23 cellular contexts compared by ENCODE assay signal in the genomic region with DNA sequence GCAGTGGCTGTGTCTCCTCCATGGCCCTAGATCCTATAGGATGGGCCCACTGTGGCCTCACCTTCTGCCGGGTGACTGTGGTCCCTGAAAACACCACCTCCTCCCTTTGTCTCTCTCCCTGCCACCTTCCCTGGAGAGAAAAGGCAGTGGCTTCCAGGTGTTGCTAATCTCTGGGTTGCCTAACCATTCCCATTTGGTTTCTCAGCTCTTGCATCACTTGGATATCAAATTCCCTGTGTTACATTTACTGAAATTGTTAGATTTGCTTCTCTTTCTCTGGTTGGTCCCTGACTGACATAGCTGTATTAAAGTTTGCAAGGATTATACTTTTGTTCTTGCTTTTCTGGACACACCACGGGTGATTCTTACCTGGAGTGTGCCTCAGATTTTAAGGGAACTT. TPM values are rescaled to one million over a fixed set of nuclear protein-coding genes. Genes with fewer than 3 reads are reported as not detected.
DNase-seq lines count a peak whose midpoint lies in the region; ATAC-seq, FAIRE-seq and TF ChIP-seq lines count a peak whose summit lies in the region.
"Had no signal": no experiment of that assay in that cellular context is flagged by ENCODE, and none has a peak within 500 bp of the region (broad histone marks: within the 10 kb centered on the region; RNA-seq: fewer than 3 reads in every experiment).

No MANE protein-coding gene starts in this region.

- CTCF ChIA-PET in GM12878 (lab: Yijun Ruan, JAX), result interaction anchor here (1.0 to 3.3 kb wide), 3 partner anchors 12 to 72 kb away, joined by 3 to 19 read pairs (median 3); no protein-coding TSS in a partner anchor

- no peaks in the 10 kb centered on the region for H3K36me3 ChIP-seq in right atrium auricular region
- no peaks in the 10 kb centered on the region for H3K36me3 ChIP-seq in GM12878 (ENCODE audit: control insufficient read depth in 2 of 2, insufficient read depth in 2 of 2, low read length in 1 of 2)
- H3K36me3 ChIP-seq in Peyer's patch, result no peaks in the 10 kb centered on the region
- H3K36me3 ChIP-seq: BLaER1 treated with 17β-estradiol and CSF1 and Interleukin-3, amounts not matched to agents 10 nM and 100 nM; sigmoid colon; tibial nerve had no signal

- POLR2A ChIA-PET in GM12878 (lab: Charles Lee), result interaction anchor here (0.6 kb wide), 1 partner anchor 13 kb away, joined by 5 read pairs; no protein-coding TSS in a partner anchor

- H3K27ac ChIP-seq in right atrium auricular region (no peak overlapping the region), right cardiac atrium (ENCODE audit: low read length) (no peak overlapping the region), GM12878 (ENCODE audit: control insufficient read depth, insufficient read depth) (no peak overlapping the region), Peyer's patch (no peak overlapping the region)
- H3K27ac ChIP-seq: BLaER1 treated with 17β-estradiol and CSF1 and Interleukin-3, amounts not matched to agents 10 nM and 100 nM; sigmoid colon; tibial nerve had no signal

- H3K9me3 ChIP-seq in right atrium auricular region (no peaks in the 10 kb centered on the region), right cardiac atrium (ENCODE audit: control insufficient read depth, low read length) (no peaks in the 10 kb centered on the region), GM12878 (replicated peaks; ENCODE audit: control insufficient read depth, insufficient read depth, low read length) (no peaks in the 10 kb centered on the region), Peyer's patch (no peaks in the 10 kb centered on the region)
- H3K9me3 ChIP-seq: sigmoid colon, tibial nerve had no signal

- no peak overlapping the region for H2AFZ ChIP-seq in GM12878 (ENCODE audit: control insufficient read depth, low read depth, low read length)

- no peak for TF ChIP-seq RAD21 in GM12878 (IDR thresholded peaks at IDR 0.05; ENCODE audit: insufficient read depth, low read depth, low read length)

- H3K27ac Mint-ChIP-seq in natural killer cell treated with Interleukin-12 subunit alpha and Interleukin-12 subunit beta and Interleukin-15 and Interleukin-18, amount 100 ng/mL, for 72 hours, result no peak overlapping the region
- H3K27ac Mint-ChIP-seq: activated CD4-positive, alpha-beta T cell treated with anti-CD3 and anti-CD28 coated beads, Interleukin-2, amount 10 ng/mL, durations not matched to agents 7 days and 5 days had no signal

- intact Hi-C loops in right cardiac atrium (cut with DNase I) (no loop called here), GM12878 (cut with micrococcal nuclease; ENCODE audit: unreplicated experiment) (no loop called here)

- FAIRE-seq in GM12878 (lab: Jason Lieb, UNC), result peak; percentile 23
- FAIRE-seq: GM18507, H54 had no signal

- H3K4me3 ChIP-seq in right atrium auricular region, result no peak overlapping the region
- H3K4me3 ChIP-seq in right cardiac atrium (ENCODE audit: low read length), result no peak overlapping the region
- H3K4me3 ChIP-seq in GM12878, result no peak overlapping the region
- no peak overlapping the region for H3K4me3 ChIP-seq in Peyer's patch
- H3K4me3 ChIP-seq: BLaER1 treated with 17β-estradiol and CSF1 and Interleukin-3, amounts not matched to agents 10 nM and 100 nM; lung; sigmoid colon; tibial nerve had no signal

- H3K4me1 Mint-ChIP-seq in natural killer cell treated with Interleukin-12 subunit alpha and Interleukin-12 subunit beta and Interleukin-15 and Interleukin-18, amount 100 ng/mL, for 72 hours (ENCODE audit: low read depth in 2 of 2), result no peaks in the 10 kb centered on the region
- H3K4me1 Mint-ChIP-seq: activated CD4-positive, alpha-beta T cell treated with anti-CD3 and anti-CD28 coated beads, Interleukin-2, amount 10 ng/mL, durations not matched to agents 7 days and 5 days had no signal

- H3K9me3 Mint-ChIP-seq in natural killer cell treated with Interleukin-12 subunit alpha and Interleukin-12 subunit beta and Interleukin-15 and Interleukin-18, amount 100 ng/mL, for 72 hours, result no peaks in the 10 kb centered on the region
- H3K9me3 Mint-ChIP-seq: activated CD4-positive, alpha-beta T cell treated with anti-CD3 and anti-CD28 coated beads, Interleukin-2, amount 10 ng/mL, durations not matched to agents 7 days and 5 days had no signal

- H3K4me3 Mint-ChIP-seq in natural killer cell treated with Interleukin-12 subunit alpha and Interleukin-12 subunit beta and Interleukin-15 and Interleukin-18, amount 100 ng/mL, for 72 hours, result no peak overlapping the region
- H3K4me3 Mint-ChIP-seq: activated CD4-positive, alpha-beta T cell treated with anti-CD3 and anti-CD28 coated beads, Interleukin-2, amount 10 ng/mL, durations not matched to agents 7 days and 5 days had no signal

- no peak for TF ChIP-seq CTCF in right atrium auricular region (IDR thresholded peaks at IDR 0.05)
- no peak for TF ChIP-seq CTCF in GM12878 (IDR thresholded peaks at IDR 0.05 in 2 of 3, conservative IDR thresholded peaks at IDR 0.05 in 1 of 3; ENCODE audit: control insufficient read depth in 2 of 3, extremely low read depth in 1 of 3, insufficient read depth in 1 of 3, low read depth in 3 of 3, low read length in 3 of 3)
- TF ChIP-seq CTCF in Peyer's patch (IDR thresholded peaks at IDR 0.05), result no peak

- WGBS in right cardiac atrium, result 72% methylated on average over 2 of the region's 2 CpGs
- WGBS in GM12878 (ENCODE audit: insufficient coverage, insufficient replicate concordance, low lambda C conversion rate, missing lambda C conversion rate), result 83% methylated on average over 2 of the region's 2 CpGs

- BruUV-seq in GM12878 (replicated peaks; lab: Mats Ljungman, UMichigan), result no TSS peak

- DNase-seq in right atrium auricular region (ENCODE audit: low spot score) (peak; percentile 18), right cardiac atrium (no peak), NCI-H2196 (lab: John Stamatoyannopoulos, UW; ENCODE audit: unreplicated experiment) (peak; percentile 47), GM12878 (ENCODE audit: low read depth, low spot score) (no peak), Peyer's patch (no peak), CD1c-positive myeloid dendritic cell (ENCODE audit: extremely low spot score) (no peak), erythroblast (lab: John Stamatoyannopoulos, UW) (no peak)
- no peak for DNase-seq in natural killer cell treated with Interleukin-12 subunit alpha and Interleukin-12 subunit beta and Interleukin-15 and Interleukin-18, amount 100 ng/mL, for 72 hours (ENCODE audit: low spot score)
- DNase-seq: activated CD4-positive, alpha-beta T cell treated with anti-CD3 and anti-CD28 coated beads, Interleukin-2, amount 10 ng/mL, durations not matched to agents 7 days and 5 days; activated CD8-positive, alpha-beta memory T cell treated with anti-CD3 and anti-CD28 coated beads, Interleukin-2, amount 50 U/mL, for 48 hours; amygdala; central memory CD4-positive, alpha-beta T cell; effector CD4-positive, alpha-beta T cell; Kasumi-1; NK-92 treated with Interleukin-12 subunit alpha and Interleukin-12 subunit beta, amount 100 ng/mL, for 24 hours; sigmoid colon; stimulated activated naive CD8-positive, alpha-beta T cell treated with anti-CD3 and anti-CD28 coated beads, Interleukin-15, Interleukin-2, amounts not matched to agents 100 U/mL and 50 U/mL, for 24 hours; SW 1271 had no signal

- H3K27me3 Mint-ChIP-seq in natural killer cell treated with Interleukin-12 subunit alpha and Interleukin-12 subunit beta and Interleukin-15 and Interleukin-18, amount 100 ng/mL, for 72 hours, result no peaks in the 10 kb centered on the region
- H3K27me3 Mint-ChIP-seq: activated CD4-positive, alpha-beta T cell treated with anti-CD3 and anti-CD28 coated beads, Interleukin-2, amount 10 ng/mL, durations not matched to agents 7 days and 5 days had no signal

- no peak overlapping the region for H3K4me2 ChIP-seq in GM12878 (ENCODE audit: control insufficient read depth, insufficient read depth)
- H3K4me2 ChIP-seq: BLaER1 treated with 17β-estradiol and CSF1 and Interleukin-3, amounts not matched to agents 10 nM and 100 nM had no signal

- in situ Hi-C loops in GM12878 (cut with MboI), result no loop called here

- H4K20me1 ChIP-seq in GM12878 (ENCODE audit: control insufficient read depth, insufficient read depth), result no peaks in the 10 kb centered on the region
- H4K20me1 ChIP-seq: BLaER1 treated with 17β-estradiol and CSF1 and Interleukin-3, amounts not matched to agents 10 nM and 100 nM had no signal

- no peaks in the 10 kb centered on the region for H3K27me3 ChIP-seq in right atrium auricular region
- no peaks in the 10 kb centered on the region for H3K27me3 ChIP-seq in right cardiac atrium (ENCODE audit: control insufficient read depth, insufficient read depth)
- H3K27me3 ChIP-seq in GM12878 (replicated peaks in 1 of 2; ENCODE audit: control insufficient read depth in 2 of 2, insufficient read depth in 2 of 2, low read length in 1 of 2), result no peaks in the 10 kb centered on the region
- H3K27me3 ChIP-seq in Peyer's patch, result no peaks in the 10 kb centered on the region
- H3K27me3 ChIP-seq: BLaER1 treated with 17β-estradiol and CSF1 and Interleukin-3, amounts not matched to agents 10 nM and 100 nM; sigmoid colon; tibial nerve had no signal

- no peak for TF ChIP-seq EP300 in GM12878 (IDR thresholded peaks at IDR 0.05; ENCODE audit: borderline replicate concordance in 1 of 2, control insufficient read depth in 1 of 2, low read depth in 2 of 2, low read length in 2 of 2)

- TF ChIP-seq POLR2A in GM12878 (IDR thresholded peaks at IDR 0.05; ENCODE audit: low read depth, low read length), result no peak
- no peak for TF ChIP-seq POLR2A in Peyer's patch (IDR thresholded peaks at IDR 0.05)
- TF ChIP-seq POLR2A in erythroblast (IDR thresholded peaks at IDR 0.05; ENCODE audit: low read length), result no peak

- no peak overlapping the region for H3K9ac ChIP-seq in GM12878 (ENCODE audit: control insufficient read depth, insufficient read depth, low read length)
- H3K9ac ChIP-seq: BLaER1 treated with 17β-estradiol and CSF1 and Interleukin-3, amounts not matched to agents 10 nM and 100 nM had no signal

- H3K4me1 ChIP-seq in right atrium auricular region, result no peaks in the 10 kb centered on the region
- no peaks in the 10 kb centered on the region for H3K4me1 ChIP-seq in right cardiac atrium (ENCODE audit: control insufficient read depth, insufficient read depth, low read length)
- no peaks in the 10 kb centered on the region for H3K4me1 ChIP-seq in GM12878 (ENCODE audit: control insufficient read depth, insufficient read depth, low read length)
- H3K4me1 ChIP-seq in Peyer's patch, result no peaks in the 10 kb centered on the region
- H3K4me1 ChIP-seq: BLaER1 treated with 17β-estradiol and CSF1 and Interleukin-3, amounts not matched to agents 10 nM and 100 nM; sigmoid colon; tibial nerve had no signal

- no peak for ATAC-seq in right cardiac atrium
- ATAC-seq in GM12878, result no peak
- no peak for ATAC-seq in natural killer cell treated with Interleukin-12 subunit alpha and Interleukin-12 subunit beta and Interleukin-15 and Interleukin-18, amount 100 ng/mL, for 72 hours
- ATAC-seq: stimulated activated naive CD8-positive, alpha-beta T cell treated with anti-CD3 and anti-CD28 coated beads, Interleukin-15, Interleukin-2, amounts not matched to agents 100 U/mL and 50 U/mL, for 24 hours had no signal

- SMC1A ChIA-PET in GM12878 (lab: Charles Lee; ENCODE audit: uncharacterized antibody, unreplicated experiment), result no interaction called here

- no peaks in the 10 kb centered on the region for H3K79me2 ChIP-seq in GM12878 (ENCODE audit: control insufficient read depth, insufficient read depth, low read length)

- RAD21 ChIA-PET in GM12878 (lab: Charles Lee; ENCODE audit: unreplicated experiment), result no interaction called here

- no peaks in the 10 kb centered on the region for H3K36me3 Mint-ChIP-seq in natural killer cell treated with Interleukin-12 subunit alpha and Interleukin-12 subunit beta and Interleukin-15 and Interleukin-18, amount 100 ng/mL, for 72 hours

RNA-seq across cellular contexts. Expression of a gene that starts 9.3 kb away (rescaled TPM):
- total RNA-seq in right atrium auricular region (1 to 10 TPM; 7.3 to 9.1 TPM), right cardiac atrium (10 to 100 TPM in 1 of 4 donors, 1 to 10 TPM in 3; 6.0 to 10.6 (median 8.7) TPM), GM12878 (2014; rRNA removed) (10.6 and 12.3 TPM in 2 replicates), GM12878 (2014; rRNA removed; fragmentation: Illumina TruSeq; extraction: Trizol) (7.2 TPM in 2 replicates), GM12878 (2021) (12.5 and 14.4 TPM in 2 replicates), Peyer's patch (10 to 100 TPM; 10.5 to 32.9 (median 16.1) TPM)
- polyA plus RNA-seq in right cardiac atrium (3.7 TPM), GM12878 (2011; rRNA removed) (12.5 and 21.8 TPM in 2 replicates), GM12878 (2014; fragmentation: Illumina TruSeq; extraction: Trizol) (11.3 and 14.8 TPM in 2 replicates), GM12878 (2014; fragmentation: Nextera tagmentation; extraction: Ambion mirVana) (1 to 10 TPM; 2.3 to 3.3 TPM), GM12878 (2014; rRNA removed) (12.5 and 14.5 TPM in 2 replicates), GM12878 (2016; fragmentation: Nextera tagmentation; extraction: Ambion mirVana) (10 to 100 TPM; 11.0 to 15.5 TPM)
- 32.2 and 34.9 TPM in 2 replicates for total RNA-seq in GM12878 (2013; cell fraction: nucleolus; rRNA removed)
- 4.2 TPM for polyA plus RNA-seq in GM12878 (2011; ENCODE audit: low read depth)
- 19.0 and 20.8 TPM in 2 replicates for polyA plus RNA-seq in GM12878 (2011; cell fraction: cytosol; rRNA removed)
- 10.5 and 14.0 TPM in 2 replicates for polyA plus RNA-seq in GM12878 (2011; cell fraction: nucleus; rRNA removed)
- 9.5 and 10.9 TPM in 2 replicates for polyA plus RNA-seq in GM12878 (2012)
- 24.3 and 33.7 TPM in 2 replicates for polyA minus RNA-seq in GM12878 (2011; rRNA and poly(A)+ RNA removed)
- polyA minus RNA-seq in GM12878 (2011; cell fraction: cytosol; rRNA and poly(A)+ RNA removed), result 9.3 and 11.1 TPM in 2 replicates
- polyA minus RNA-seq in GM12878 (2011; cell fraction: nucleus; rRNA and poly(A)+ RNA removed), result 8.7 and 18.8 TPM in 2 replicates
- 10 to 100 TPM in 1 of 2 donors, 1 to 10 TPM in 1; 9.2 to 13.8 TPM for total RNA-seq in natural killer cell treated with Interleukin-12 subunit alpha and Interleukin-12 subunit beta and Interleukin-15 and Interleukin-18, amount 100 ng/mL, for 72 hours

Comparison
In these comparisons a context has a peak if more than half of its experiments do, and no peak if none do; other contexts are left out.
1. DNase-seq: peak in right atrium auricular region (single experiment) and NCI-H2196 (single experiment); none in right cardiac atrium (0 of 3), GM12878 (single experiment), Peyer's patch (0 of 3), CD1c-positive myeloid dendritic cell (single experiment), natural killer cell treated with Interleukin-12 subunit alpha and Interleukin-12 subunit beta and Interleukin-15 and Interleukin-18, amount 100 ng/mL, for 72 hours (single experiment) and erythroblast (0 of 2).